ENCODE assay signal across 1 cellular context in genomic region chr16:87854053-87854906, GRCh38.
TF ChIP-seq lines count a peak whose summit lies in the region.

No MANE protein-coding gene starts in this region.

TF ChIP-seq in HepG2, 621 proteins besides CTCF, POLR2A, EP300 and RAD21 (continued from another document and continues in another):
- TF ChIP-seq ARID3A (IDR thresholded peaks at IDR 0.05; ENCODE audit: low read depth, low read length) (peak; percentile 31; the same call in 1 of the 2 replicates), WIZ (CRISPR knock-in tag; IDR thresholded peaks at IDR 0.05) (no peak), IRF1 (CRISPR knock-in tag; IDR thresholded peaks at IDR 0.05; ENCODE audit: low read depth) (no peak), ZFP41 (CRISPR knock-in tag; IDR thresholded peaks at IDR 0.05; ENCODE audit: borderline replicate concordance) (no peak), ZSCAN9 (CRISPR knock-in tag; IDR thresholded peaks at IDR 0.05; ENCODE audit: borderline replicate concordance) (no peak), ZNF138 (CRISPR knock-in tag; IDR thresholded peaks at IDR 0.05; ENCODE audit: low read depth) (no peak), ZNF34 (CRISPR knock-in tag; IDR thresholded peaks at IDR 0.05; ENCODE audit: borderline replicate concordance) (0 out of 2 replicates have a peak, but pooled peaks have one; percentile 1), ZNF260 (CRISPR knock-in tag; IDR thresholded peaks at IDR 0.05; ENCODE audit: borderline replicate concordance, low read depth) (no peak), ZNF44 (CRISPR knock-in tag; IDR thresholded peaks at IDR 0.05) (no peak), REST (IDR thresholded peaks at IDR 0.05; ENCODE audit: borderline replicate concordance in 1 of 2, low read depth in 1 of 2, low read length in 2 of 2) (no peak), ZNF570 (CRISPR knock-in tag; IDR thresholded peaks at IDR 0.05; ENCODE audit: borderline replicate concordance) (no peak), TFDP1 (CRISPR knock-in tag; IDR thresholded peaks at IDR 0.05; ENCODE audit: borderline replicate concordance) (no peak), YEATS4 (CRISPR knock-in tag; IDR thresholded peaks at IDR 0.05; ENCODE audit: borderline replicate concordance) (no peak), GZF1 (CRISPR knock-in tag; IDR thresholded peaks at IDR 0.05) (no peak), FUBP1 (CRISPR knock-in tag; IDR thresholded peaks at IDR 0.05; ENCODE audit: borderline replicate concordance) (no peak), POGK (CRISPR knock-in tag; conservative IDR thresholded peaks at IDR 0.05) (0 out of 2 replicates have a peak, but pooled peaks have one; percentile 37), ZNF672 (CRISPR knock-in tag; IDR thresholded peaks at IDR 0.05) (no peak), JUN (CRISPR knock-in tag; IDR thresholded peaks at IDR 0.05) (0 out of 2 replicates have a peak, but pooled peaks have one; percentile 10), ZNF281 (CRISPR knock-in tag; IDR thresholded peaks at IDR 0.05; ENCODE audit: borderline replicate concordance) (no peak), ZNF710 (CRISPR knock-in tag; IDR thresholded peaks at IDR 0.05; ENCODE audit: borderline replicate concordance) (no peak), SATB2 (CRISPR knock-in tag; IDR thresholded peaks at IDR 0.05) (no peak), MTA3 (CRISPR knock-in tag; IDR thresholded peaks at IDR 0.05) (no peak), ZBTB14 (CRISPR knock-in tag; IDR thresholded peaks at IDR 0.05) (no peak), SPEN (CRISPR knock-in tag; IDR thresholded peaks at IDR 0.05; ENCODE audit: low read depth) (no peak), NR2C2 (CRISPR knock-in tag; IDR thresholded peaks at IDR 0.05; ENCODE audit: borderline replicate concordance) (no peak), ZBTB7A (CRISPR knock-in tag; IDR thresholded peaks at IDR 0.05) (no peak), PRPF4 (IDR thresholded peaks at IDR 0.05; ENCODE audit: low read depth, low read length, poor library complexity, severe bottlenecking) (no peak), ZNF580 (CRISPR knock-in tag; IDR thresholded peaks at IDR 0.05; ENCODE audit: borderline replicate concordance, low read depth) (no peak), CENPT (CRISPR knock-in tag; IDR thresholded peaks at IDR 0.05; ENCODE audit: low read depth) (no peak), ZNF773 (CRISPR knock-in tag; IDR thresholded peaks at IDR 0.05; ENCODE audit: borderline replicate concordance) (no peak), ZNF496 (CRISPR knock-in tag; IDR thresholded peaks at IDR 0.05; ENCODE audit: insufficient replicate concordance) (no peak), ELK4 (CRISPR knock-in tag; IDR thresholded peaks at IDR 0.05; ENCODE audit: borderline replicate concordance) (no peak), NR2F1 (CRISPR knock-in tag; IDR thresholded peaks at IDR 0.05) (no peak), MED8 (CRISPR knock-in tag; IDR thresholded peaks at IDR 0.05; ENCODE audit: insufficient replicate concordance) (peak; percentile 35), ZNF607 (CRISPR knock-in tag; IDR thresholded peaks at IDR 0.05; ENCODE audit: borderline replicate concordance) (no peak), NCOA1 (CRISPR knock-in tag; IDR thresholded peaks at IDR 0.05) (no peak), ZNF7 (CRISPR knock-in tag; IDR thresholded peaks at IDR 0.05) (no peak), KDM4B (CRISPR knock-in tag; IDR thresholded peaks at IDR 0.05) (no peak), EZH2 (conservative IDR thresholded peaks at IDR 0.05; ENCODE audit: low read depth, low read length) (no peak), MBNL3 (CRISPR knock-in tag; conservative IDR thresholded peaks at IDR 0.05) (no peak), ZNF24 (IDR thresholded peaks at IDR 0.05) (no peak), ZNF205 (CRISPR knock-in tag; IDR thresholded peaks at IDR 0.05) (0 out of 2 replicates have a peak, but pooled peaks have one; percentile 34), CHCHD3 (CRISPR knock-in tag; IDR thresholded peaks at IDR 0.05) (no peak), ARNTL (CRISPR knock-in tag; IDR thresholded peaks at IDR 0.05) (no peak), ZSCAN20 (CRISPR knock-in tag; IDR thresholded peaks at IDR 0.05; ENCODE audit: borderline replicate concordance) (no peak), TSC22D2 (CRISPR knock-in tag; IDR thresholded peaks at IDR 0.05; ENCODE audit: borderline replicate concordance) (no peak), ZSCAN22 (CRISPR knock-in tag; IDR thresholded peaks at IDR 0.05) (0 out of 2 replicates have a peak, but pooled peaks have one; percentile 40)
